ENCODE assay signal across 8 cellular contexts in genomic region chr19:6632002-6632621, GRCh38. TPM values are rescaled to one million over a fixed set of nuclear protein-coding genes. Genes with fewer than 3 reads are reported as not detected.
A peak's percentile ranks its signal among the peaks of the same experiment; 100 is the strongest.
DNase-seq lines count a peak whose midpoint lies in the region; ATAC-seq and TF ChIP-seq lines count a peak whose summit lies in the region.

No MANE protein-coding gene starts in this region.

- in situ Hi-C loops in gastrocnemius medialis (cut with MboI; ENCODE audit: low sequenced_read_pairs in 4 of 4) = loop anchor here in 3 of 4 donors (5.0 to 25.0 kb wide), 3 partner anchors 117 to 235 kb away; no protein-coding TSS in a partner anchor

- no peaks in the 10 kb centered on the region for H3K9me3 ChIP-seq in gastrocnemius medialis

- H3K36me3 ChIP-seq in gastrocnemius medialis = no peaks in the 10 kb centered on the region

- TF ChIP-seq POLR2A in gastrocnemius medialis (IDR thresholded peaks at IDR 0.05) = no peak

- peak; percentile 78 for TF ChIP-seq CTCF in GM12873 (IDR thresholded peaks at IDR 0.05; ENCODE audit: insufficient read depth, low read depth, low read length, missing control alignments)
- TF ChIP-seq CTCF in gastrocnemius medialis (IDR thresholded peaks at IDR 0.05 in 4 of 5, conservative IDR thresholded peaks at IDR 0.05 in 1 of 5) = peak; percentile 52 to 79 (median 65)

- ATAC-seq in gastrocnemius medialis (no peak), HG03280 (IDR thresholded peaks at IDR 0.05; ENCODE audit: unreplicated experiment) (no peak)

- H3K4me1 ChIP-seq in gastrocnemius medialis = no peaks in the 10 kb centered on the region

- no peak overlapping the region for H3K4me3 ChIP-seq in gastrocnemius medialis

- DNase-seq in NCI-H1105 treated with DMSO at 0.1 percent for 48 hours (lab: John Stamatoyannopoulos, UW) (peak; percentile 34), T-helper 1 cell (peak; percentile 51 to 86 (median 77)), amniotic epithelial cell (ENCODE audit: low read depth) (peak; percentile 64), hepatic stellate cell (ENCODE audit: low spot score) (peak; percentile 43), gastrocnemius medialis (peak; percentile 24 to 33), OCI-M2 (lab: John Stamatoyannopoulos, UW; ENCODE audit: unreplicated experiment) (no peak)

- peaks cover 0 to 2% (median 0%) of the 10 kb centered on the region in 3 donors for H3K27me3 ChIP-seq in gastrocnemius medialis

- intact Hi-C loops in gastrocnemius medialis (cut with DNase I; ENCODE audit: low total_unique reads) = loop anchor here (5.0 kb wide), 1 partner anchor 230 kb away; no protein-coding TSS in a partner anchor

- H3K27ac ChIP-seq in gastrocnemius medialis = no peak overlapping the region

RNA-seq across cellular contexts. Expression of gene TNFSF14, which starts 37.8 kb away (rescaled TPM):
- not detected for total RNA-seq in gastrocnemius medialis

RNA-seq across cellular contexts. Expression of gene CD70, which starts 41.2 kb away (rescaled TPM):
- not detected for total RNA-seq in gastrocnemius medialis
